In genomic region chr10:75057680-75058079, GRCh38 we compare ENCODE assay signal across 17 cellular contexts.
"Had no signal": no experiment of that assay in that cellular context is flagged by ENCODE, and none has a peak within 500 bp of the region (broad histone marks: within the 10 kb centered on the region; RNA-seq: fewer than 3 reads in every experiment).

No MANE protein-coding gene starts in this region.

- H3K4me3 ChIP-seq: adrenal gland, coronary artery had no signal

- H3K4me3 Mint-ChIP-seq: activated CD4-positive, alpha-beta T cell treated with anti-CD3 and anti-CD28 coated beads, Interleukin-2, amount 10 ng/mL, durations not matched to agents 7 days and 5 days; natural killer cell; stimulated activated memory B cell treated with anti-CD40 and anti-IgM and Interleukin-4, amounts not matched to agents 10 μg/mL and 1 μg/mL and 100 μg/mL, for 72 hours; T-helper 1 cell treated with Interleukin-12 subunit alpha and Interleukin-12 subunit beta and Interleukin-4 antibody, amounts not matched to agents 30 μg/mL and 1 μg/mL, for 36 hours; type B pancreatic cell had no signal

- H3K27ac Mint-ChIP-seq: activated CD4-positive, alpha-beta T cell treated with anti-CD3 and anti-CD28 coated beads, Interleukin-2, amount 10 ng/mL, durations not matched to agents 7 days and 5 days; natural killer cell; progenitor cell of endocrine pancreas; stimulated activated memory B cell treated with anti-CD40 and anti-IgM and Interleukin-4, amounts not matched to agents 10 μg/mL and 1 μg/mL and 100 μg/mL, for 72 hours; T-helper 1 cell treated with Interleukin-12 subunit alpha and Interleukin-12 subunit beta and Interleukin-4 antibody, amounts not matched to agents 30 μg/mL and 1 μg/mL, for 36 hours; type B pancreatic cell had no signal

- H3K27ac ChIP-seq: adrenal gland, coronary artery had no signal

- H3K9me3 Mint-ChIP-seq: activated CD4-positive, alpha-beta T cell treated with anti-CD3 and anti-CD28 coated beads, Interleukin-2, amount 10 ng/mL, durations not matched to agents 7 days and 5 days; natural killer cell; stimulated activated memory B cell treated with anti-CD40 and anti-IgM and Interleukin-4, amounts not matched to agents 10 μg/mL and 1 μg/mL and 100 μg/mL, for 72 hours; T-helper 1 cell treated with Interleukin-12 subunit alpha and Interleukin-12 subunit beta and Interleukin-4 antibody, amounts not matched to agents 30 μg/mL and 1 μg/mL, for 36 hours; type B pancreatic cell had no signal

- H3K36me3 ChIP-seq: adrenal gland had no signal

- H3K4me1 Mint-ChIP-seq: stimulated activated memory B cell treated with anti-CD40 and anti-IgM and Interleukin-4, amounts not matched to agents 10 μg/mL and 1 μg/mL and 100 μg/mL, for 72 hours had no signal

- H3K27me3 ChIP-seq: adrenal gland had no signal

- H3K27me3 Mint-ChIP-seq: activated CD4-positive, alpha-beta T cell treated with anti-CD3 and anti-CD28 coated beads, Interleukin-2, amount 10 ng/mL, durations not matched to agents 7 days and 5 days; stimulated activated memory B cell treated with anti-CD40 and anti-IgM and Interleukin-4, amounts not matched to agents 10 μg/mL and 1 μg/mL and 100 μg/mL, for 72 hours; type B pancreatic cell had no signal

- H3K36me3 Mint-ChIP-seq: natural killer cell; stimulated activated memory B cell treated with anti-CD40 and anti-IgM and Interleukin-4, amounts not matched to agents 10 μg/mL and 1 μg/mL and 100 μg/mL, for 72 hours; type B pancreatic cell had no signal

- H3K9me3 ChIP-seq: adrenal gland had no signal

- H3K4me1 ChIP-seq: adrenal gland had no signal

- DNase-seq: activated CD4-positive, alpha-beta T cell treated with anti-CD3 and anti-CD28 coated beads, Interleukin-2, amount 10 ng/mL, durations not matched to agents 7 days and 5 days; activated CD4-positive, CD25-positive, alpha-beta regulatory T cell; activated naive CD4-positive, alpha-beta T cell treated with anti-CD3 and anti-CD28 coated beads, Interleukin-2, amount 50 U/mL, for 16 hours; adrenal gland; caudate nucleus; effector CD8-positive, alpha-beta T cell; hippocampal formation; left colon; natural killer cell; occipital lobe; right cardiac atrium; stimulated activated CD4-positive, alpha-beta T cell treated with anti-CD3 and anti-CD28 coated beads, Interleukin-1b, Interleukin-23, amount 100 ng/mL, for 48 hours had no signal

- ATAC-seq: left colon; natural killer cell; right cardiac atrium; stimulated activated memory B cell treated with anti-CD40 and anti-IgM and Interleukin-4, amounts not matched to agents 10 μg/mL and 1 μg/mL and 100 μg/mL, for 72 hours had no signal
